Comparison of ENCODE assay signal across 11 cellular contexts in the genomic region with DNA sequence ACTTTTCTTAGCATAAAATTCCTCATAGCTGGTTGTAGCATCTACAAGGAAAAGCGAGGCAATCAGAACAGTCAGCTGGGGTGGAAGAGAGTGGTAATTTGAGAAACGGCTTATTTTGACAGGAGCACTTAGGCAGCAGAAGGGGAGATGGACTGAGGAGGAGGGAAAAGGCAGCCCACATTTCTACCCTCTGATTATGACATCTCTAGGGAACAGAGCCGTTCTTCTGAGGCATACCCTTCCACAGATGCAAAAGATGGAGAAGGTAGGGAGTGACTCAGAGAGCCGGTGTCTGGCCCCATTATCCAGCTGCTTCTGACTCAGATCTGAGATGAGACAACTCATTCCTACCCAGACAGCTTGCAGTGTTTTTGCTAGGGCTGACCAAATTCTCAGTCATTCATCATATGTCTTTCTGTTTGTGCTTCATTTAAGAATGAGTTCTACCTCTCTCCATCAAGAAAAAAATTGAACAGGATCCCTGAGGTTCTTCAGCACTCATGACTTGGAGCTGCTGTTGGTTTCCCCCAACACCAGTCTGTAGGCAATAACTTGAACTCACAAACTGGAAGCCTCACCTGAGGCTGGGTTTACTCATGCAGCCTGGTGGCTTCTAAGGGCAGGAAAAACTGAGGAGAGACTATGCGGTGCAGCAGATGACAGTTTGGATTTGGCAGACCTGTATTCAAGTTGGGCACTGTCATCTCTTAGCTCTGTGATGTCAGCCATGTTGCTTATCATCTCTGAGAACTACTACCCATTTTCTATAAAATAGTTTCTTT.
A peak's percentile ranks its signal among the peaks of the same experiment; 100 is the strongest.
DNase-seq lines count a peak whose midpoint lies in the region; ATAC-seq, FAIRE-seq and TF ChIP-seq lines count a peak whose summit lies in the region.
"Had no signal": no experiment of that assay in that cellular context is flagged by ENCODE, and none has a peak within 500 bp of the region (broad histone marks: within the 10 kb centered on the region; RNA-seq: fewer than 3 reads in every experiment).

No MANE protein-coding gene starts in this region.

- ATAC-seq in HG03342 (IDR thresholded peaks at IDR 0.05; ENCODE audit: unreplicated experiment) = peak; percentile 58
- ATAC-seq: HCT116, Panc1 had no signal

- FAIRE-seq in D721Med (lab: Jason Lieb, UNC) = no peak

- H3K4me3 ChIP-seq in astrocyte of the spinal cord (ENCODE audit: low read depth, low read length) (no peak overlapping the region), retinal pigment epithelial cell (ENCODE audit: low read length) (no peak overlapping the region)

- in situ Hi-C loops in astrocyte of the spinal cord (cut with HindIII; ENCODE audit: low sequenced_read_pairs) (no loop called here), GM13977 (cut with MboI; ENCODE audit: low pct_unique_long_range_greater_than_20kb, low sequenced_read_pairs, unreplicated experiment) (no loop called here)

- peak; percentile 7 for DNase-seq in NCI-H2227 (lab: John Stamatoyannopoulos, UW; ENCODE audit: unreplicated experiment)
- DNase-seq in NCI-H2227 treated with DMSO at 0.1 percent for 48 hours (lab: John Stamatoyannopoulos, UW) = no peak
- peak; percentile 88 for DNase-seq in astrocyte of the spinal cord (ENCODE audit: low read depth, low spot score)
- peak; percentile 24 for DNase-seq in retinal pigment epithelial cell (ENCODE audit: low read depth)
- DNase-seq in GM13977 (ENCODE audit: low spot score) = no peak
- no peak for DNase-seq in D721Med (ENCODE audit: insufficient read length, low spot score)
- DNase-seq in SHP77 (lab: John Stamatoyannopoulos, UW) = no peak
- DNase-seq: activated naive CD8-positive, alpha-beta T cell treated with anti-CD3 and anti-CD28 coated beads, Interleukin-2, amount 10 ng/mL, durations not matched to agents 7 days and 5 days had no signal

- TF ChIP-seq CTCF in astrocyte of the spinal cord (IDR thresholded peaks at IDR 0.05; ENCODE audit: low read depth, low read length) (no peak), retinal pigment epithelial cell (conservative IDR thresholded peaks at IDR 0.05; ENCODE audit: low read depth, low read length) (no peak), GM13977 (IDR thresholded peaks at IDR 0.05; ENCODE audit: extremely low read depth, insufficient read depth, missing control alignments) (no peak), D721Med (IDR thresholded peaks at IDR 0.05; ENCODE audit: insufficient read depth, missing control alignments) (no peak)

Comparison
In these comparisons a context has a peak if more than half of its experiments do, and no peak if none do; other contexts are left out.
1. DNase-seq: peak in NCI-H2227 (single experiment), astrocyte of the spinal cord (single experiment) and retinal pigment epithelial cell (single experiment); none in NCI-H2227 treated with DMSO at 0.1 percent for 48 hours (single experiment), GM13977 (single experiment), D721Med (single experiment) and SHP77 (0 of 2).